8 cellular contexts compared by ENCODE assay signal in the genomic region with DNA sequence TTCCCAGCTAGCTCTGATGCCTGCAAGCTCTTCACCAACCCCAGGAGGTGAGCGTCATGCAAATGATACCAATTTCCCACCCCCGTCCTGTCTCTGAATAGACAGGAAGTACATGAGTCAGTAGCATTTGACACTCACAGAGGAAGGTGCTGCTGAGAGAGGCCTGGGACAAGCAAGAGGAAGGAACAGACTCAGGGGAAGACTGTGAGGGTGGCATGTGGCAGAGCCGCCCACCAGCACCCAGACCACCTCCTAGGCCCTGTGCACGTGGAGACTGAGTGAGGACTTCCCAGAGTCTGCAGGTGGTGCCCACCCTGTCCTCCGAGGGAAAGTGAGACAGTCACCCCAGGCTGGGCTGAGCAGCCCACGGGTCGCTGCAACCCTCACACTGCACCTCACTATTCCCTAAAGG.
DNase-seq lines count a peak whose midpoint lies in the region; ATAC-seq lines count a peak whose summit lies in the region.

No MANE protein-coding gene starts in this region.

- H3K27me3 Mint-ChIP-seq in activated CD8-positive, alpha-beta memory T cell treated with anti-CD3 and anti-CD28 coated beads, Interleukin-2, amount 10 ng/mL, durations not matched to agents 7 days and 5 days, result peaks cover 10% of the 10 kb centered on the region
- H3K27me3 Mint-ChIP-seq in stimulated activated memory B cell treated with anti-CD40 and anti-IgM and Interleukin-4, amounts not matched to agents 10 μg/mL and 1 μg/mL and 100 μg/mL, for 72 hours, result peaks cover 6% of the 10 kb centered on the region

- ATAC-seq in GM18498 (IDR thresholded peaks at IDR 0.05; ENCODE audit: unreplicated experiment), result peak; percentile 99
- peak; percentile 98 for ATAC-seq in GM21825 (IDR thresholded peaks at IDR 0.05; ENCODE audit: unreplicated experiment)
- peak; percentile 97 for ATAC-seq in activated CD8-positive, alpha-beta memory T cell treated with anti-CD3 and anti-CD28 coated beads, Interleukin-2, amount 10 ng/mL, durations not matched to agents 7 days and 5 days
- ATAC-seq in stimulated activated memory B cell treated with anti-CD40 and anti-IgM and Interleukin-4, amounts not matched to agents 10 μg/mL and 1 μg/mL and 100 μg/mL, for 72 hours, result peak; percentile 94

- H3K27ac Mint-ChIP-seq in activated CD8-positive, alpha-beta memory T cell treated with anti-CD3 and anti-CD28 coated beads, Interleukin-2, amount 10 ng/mL, durations not matched to agents 7 days and 5 days, result peak overlapping the region; percentile 58
- peak overlapping the region; percentile 74 for H3K27ac Mint-ChIP-seq in stimulated activated memory B cell treated with anti-CD40 and anti-IgM and Interleukin-4, amounts not matched to agents 10 μg/mL and 1 μg/mL and 100 μg/mL, for 72 hours

- H3K36me3 Mint-ChIP-seq in activated CD8-positive, alpha-beta memory T cell treated with anti-CD3 and anti-CD28 coated beads, Interleukin-2, amount 10 ng/mL, durations not matched to agents 7 days and 5 days, result no peaks in the 10 kb centered on the region
- H3K36me3 Mint-ChIP-seq in stimulated activated memory B cell treated with anti-CD40 and anti-IgM and Interleukin-4, amounts not matched to agents 10 μg/mL and 1 μg/mL and 100 μg/mL, for 72 hours, result peaks cover 5% of the 10 kb centered on the region

- DNase-seq in M059J (ENCODE audit: low read depth) (peak; percentile 54), iPS-NIHi7 (ENCODE audit: extremely low spot score) (peak; percentile 58), cortex of kidney (lab: John Stamatoyannopoulos, UW) (no peak), NCI-H2107 (lab: John Stamatoyannopoulos, UW) (no peak)
- DNase-seq in activated CD8-positive, alpha-beta memory T cell treated with anti-CD3 and anti-CD28 coated beads, Interleukin-2, amount 10 ng/mL, durations not matched to agents 7 days and 5 days, result peak; percentile 72

- H3K4me1 Mint-ChIP-seq in activated CD8-positive, alpha-beta memory T cell treated with anti-CD3 and anti-CD28 coated beads, Interleukin-2, amount 10 ng/mL, durations not matched to agents 7 days and 5 days, result peaks cover 18% of the 10 kb centered on the region
- H3K4me1 Mint-ChIP-seq in stimulated activated memory B cell treated with anti-CD40 and anti-IgM and Interleukin-4, amounts not matched to agents 10 μg/mL and 1 μg/mL and 100 μg/mL, for 72 hours, result peaks cover 27% of the 10 kb centered on the region

- H3K9me3 Mint-ChIP-seq in activated CD8-positive, alpha-beta memory T cell treated with anti-CD3 and anti-CD28 coated beads, Interleukin-2, amount 10 ng/mL, durations not matched to agents 7 days and 5 days (ENCODE audit: low read depth), result peaks cover 3% of the 10 kb centered on the region
- H3K9me3 Mint-ChIP-seq in stimulated activated memory B cell treated with anti-CD40 and anti-IgM and Interleukin-4, amounts not matched to agents 10 μg/mL and 1 μg/mL and 100 μg/mL, for 72 hours, result peaks cover 5% of the 10 kb centered on the region

- H3K4me3 Mint-ChIP-seq in activated CD8-positive, alpha-beta memory T cell treated with anti-CD3 and anti-CD28 coated beads, Interleukin-2, amount 10 ng/mL, durations not matched to agents 7 days and 5 days, result no peak overlapping the region
- peak overlapping the region; percentile 37 for H3K4me3 Mint-ChIP-seq in stimulated activated memory B cell treated with anti-CD40 and anti-IgM and Interleukin-4, amounts not matched to agents 10 μg/mL and 1 μg/mL and 100 μg/mL, for 72 hours

- CTCF ChIA-PET in activated CD8-positive, alpha-beta memory T cell treated with anti-CD3 and anti-CD28 coated beads, Interleukin-2, amount 10 ng/mL, durations not matched to agents 7 days and 5 days (lab: Charles Lee), result no interaction called here

Comparison
In these comparisons a context has a peak if more than half of its experiments do, and no peak if none do; other contexts are left out.
1. DNase-seq: peak in M059J (single experiment), activated CD8-positive, alpha-beta memory T cell treated with anti-CD3 and anti-CD28 coated beads, Interleukin-2, amount 10 ng/mL, durations not matched to agents 7 days and 5 days (single experiment) and iPS-NIHi7 (single experiment); none in cortex of kidney (single experiment) and NCI-H2107 (single experiment).
2. Peak in every context shown above with its lines, with median percentiles within 50 percentile points of each other: ATAC-seq.